Comparison of ENCODE assay signal across 8 cellular contexts in genomic region chr1:227886993-227887696, GRCh38.
DNase-seq lines count a peak whose midpoint lies in the region; ATAC-seq, FAIRE-seq and TF ChIP-seq lines count a peak whose summit lies in the region.

No MANE protein-coding gene starts in this region.

- H3K27ac Mint-ChIP-seq in activated CD4-positive, alpha-beta T cell treated with anti-CD3 and anti-CD28 coated beads, Interleukin-2, amount 10 ng/mL, durations not matched to agents 24 days and 14 days, result no peak overlapping the region
- H3K27ac Mint-ChIP-seq in nephron progenitor cell, result no peak overlapping the region

- peaks cover 5% of the 10 kb centered on the region for H3K4me1 Mint-ChIP-seq in activated CD4-positive, alpha-beta T cell treated with anti-CD3 and anti-CD28 coated beads, Interleukin-2, amount 10 ng/mL, durations not matched to agents 24 days and 14 days
- peaks cover 42% of the 10 kb centered on the region for H3K4me1 Mint-ChIP-seq in nephron progenitor cell

- H3K9me3 ChIP-seq in fibroblast of lung (ENCODE audit: control insufficient read depth, insufficient read depth, low read depth, low read length), result no peaks in the 10 kb centered on the region

- peak overlapping the region in 2 of 4 experiments; percentile 24 to 36 for H3K4me3 ChIP-seq in fibroblast of lung (replicated peaks in 1 of 4; ENCODE audit: control extremely low read depth in 1 of 4, insufficient read depth in 1 of 4, low read depth in 3 of 4, low read length in 4 of 4)

- H3K4me1 ChIP-seq in fibroblast of lung (ENCODE audit: control insufficient read depth, extremely low read depth, insufficient read depth, low read length), result peaks cover 2% of the 10 kb centered on the region

- no peaks in the 10 kb centered on the region for H4K20me1 ChIP-seq in fibroblast of lung (ENCODE audit: control insufficient read depth, extremely low read depth, insufficient read depth, low read length)

- no peaks in the 10 kb centered on the region for H3K36me3 Mint-ChIP-seq in activated CD4-positive, alpha-beta T cell treated with anti-CD3 and anti-CD28 coated beads, Interleukin-2, amount 10 ng/mL, durations not matched to agents 24 days and 14 days (ENCODE audit: low read depth)
- no peaks in the 10 kb centered on the region for H3K36me3 Mint-ChIP-seq in nephron progenitor cell (ENCODE audit: low read depth)

- no peaks in the 10 kb centered on the region for H3K9me3 Mint-ChIP-seq in activated CD4-positive, alpha-beta T cell treated with anti-CD3 and anti-CD28 coated beads, Interleukin-2, amount 10 ng/mL, durations not matched to agents 24 days and 14 days
- H3K9me3 Mint-ChIP-seq in nephron progenitor cell, result no peaks in the 10 kb centered on the region

- H2AFZ ChIP-seq in fibroblast of lung (ENCODE audit: low read length), result no peak overlapping the region

- no peak overlapping the region for H3K4me3 Mint-ChIP-seq in activated CD4-positive, alpha-beta T cell treated with anti-CD3 and anti-CD28 coated beads, Interleukin-2, amount 10 ng/mL, durations not matched to agents 24 days and 14 days
- no peak overlapping the region for H3K4me3 Mint-ChIP-seq in nephron progenitor cell

- FAIRE-seq in GM12891 (lab: Jason Lieb, UNC), result no peak

- intact Hi-C loops in activated CD4-positive, alpha-beta T cell treated with anti-CD3 and anti-CD28 coated beads, Interleukin-2, amount 10 ng/mL, durations not matched to agents 24 days and 14 days (cut with micrococcal nuclease), result loop anchor here (10.0 kb wide), 1 partner anchor 122 kb away; no protein-coding TSS in a partner anchor

- no peak overlapping the region for H3K27ac ChIP-seq in fibroblast of lung (ENCODE audit: insufficient read depth, low read length)

- no peaks in the 10 kb centered on the region for H3K27me3 ChIP-seq in fibroblast of lung (ENCODE audit: control insufficient read depth, insufficient read depth, low read length)

- DNase-seq in GM12891 (ENCODE audit: insufficient read length, low spot score), result peak; percentile 20
- DNase-seq in activated CD4-positive, alpha-beta T cell treated with anti-CD3 and anti-CD28 coated beads, Interleukin-2, amount 10 ng/mL, durations not matched to agents 24 days and 14 days, result peak; percentile 65
- DNase-seq in fibroblast of lung (ENCODE audit: low read depth in 2 of 2), result peak; percentile 58 to 66
- DNase-seq in nephron progenitor cell, result peak; percentile 54
- no peak for DNase-seq in GOT3 (lab: John Stamatoyannopoulos, UW)
- DNase-seq in NCI-H524 treated with DMSO at 0.1 percent for 48 hours (lab: John Stamatoyannopoulos, UW), result no peak

- no peak overlapping the region for H3K9ac ChIP-seq in fibroblast of lung (ENCODE audit: insufficient read depth, low read length)

- no peaks in the 10 kb centered on the region for H3K36me3 ChIP-seq in fibroblast of lung (ENCODE audit: control insufficient read depth, insufficient read depth, low read length)

- no peak for TF ChIP-seq POLR2A in GM12891 (IDR thresholded peaks at IDR 0.05; ENCODE audit: low read depth, low read length)

- TF ChIP-seq CTCF in fibroblast of lung (conservative IDR thresholded peaks at IDR 0.05 in 1 of 2, IDR thresholded peaks at IDR 0.05 in 1 of 2; ENCODE audit: low read depth in 1 of 2, low read length in 2 of 2), result no peak
- no peak for TF ChIP-seq CTCF in nephron progenitor cell (IDR thresholded peaks at IDR 0.05)

- H3K27me3 Mint-ChIP-seq in activated CD4-positive, alpha-beta T cell treated with anti-CD3 and anti-CD28 coated beads, Interleukin-2, amount 10 ng/mL, durations not matched to agents 24 days and 14 days, result no peaks in the 10 kb centered on the region
- H3K27me3 Mint-ChIP-seq in nephron progenitor cell (ENCODE audit: low read depth, poor library complexity), result peaks cover 8% of the 10 kb centered on the region

- no peaks in the 10 kb centered on the region for H3K79me2 ChIP-seq in fibroblast of lung (ENCODE audit: control insufficient read depth, insufficient read depth, low read length)

- no peak for ATAC-seq in HG02840 (IDR thresholded peaks at IDR 0.05; ENCODE audit: low FRiP score, unreplicated experiment)
- ATAC-seq in HG02610 (IDR thresholded peaks at IDR 0.05; ENCODE audit: unreplicated experiment), result no peak

- H3K4me2 ChIP-seq in fibroblast of lung (ENCODE audit: extremely low read depth, insufficient read depth, low read length), result no peak overlapping the region

TF ChIP-seq in GM12891, 5 proteins besides CTCF, POLR2A, EP300 and RAD21:
- TF ChIP-seq POU2F2 (IDR thresholded peaks at IDR 0.05; ENCODE audit: low read depth, low read length) (no peak), POLR2AphosphoS5 (IDR thresholded peaks at IDR 0.05; ENCODE audit: low read depth, low read length) (no peak), SPI1 (IDR thresholded peaks at IDR 0.05; ENCODE audit: low read depth, low read length) (no peak), TAF1 (IDR thresholded peaks at IDR 0.05; ENCODE audit: low read depth, low read length) (no peak), PAX5 (IDR thresholded peaks at IDR 0.05; ENCODE audit: insufficient read depth, low read length, severe bottlenecking) (no peak)
TF ChIP-seq in GM12891: peak in this region for 0.

Comparison
In these comparisons a context has a peak if more than half of its experiments do, and no peak if none do; other contexts are left out.
1. DNase-seq: peak in GM12891 (single experiment), activated CD4-positive, alpha-beta T cell treated with anti-CD3 and anti-CD28 coated beads, Interleukin-2, amount 10 ng/mL, durations not matched to agents 24 days and 14 days (single experiment), fibroblast of lung (2 of 2) and nephron progenitor cell (single experiment); none in GOT3 (single experiment) and NCI-H524 treated with DMSO at 0.1 percent for 48 hours (single experiment).